ENCODE assay signal across 21 cellular contexts in genomic region chr2:154700142-154700541, GRCh38. TPM values are rescaled to one million over a fixed set of nuclear protein-coding genes. Genes with fewer than 3 reads are reported as not detected.
DNase-seq lines count a peak whose midpoint lies in the region; ATAC-seq and TF ChIP-seq lines count a peak whose summit lies in the region.
"Had no signal": no experiment of that assay in that cellular context is flagged by ENCODE, and none has a peak within 500 bp of the region (broad histone marks: within the 10 kb centered on the region; RNA-seq: fewer than 3 reads in every experiment).

No MANE protein-coding gene starts in this region.

- peaks cover 8% of the 10 kb centered on the region for H3K9me3 Mint-ChIP-seq in MCF 10A (ENCODE audit: unreplicated experiment)
- peaks cover 3% of the 10 kb centered on the region for H3K9me3 Mint-ChIP-seq in Calu3 (ENCODE audit: low read depth, unreplicated experiment)
- H3K9me3 Mint-ChIP-seq: activated naive CD4-positive, alpha-beta T cell treated with anti-CD3 and anti-CD28 coated beads, Interleukin-2, amount 50 U/mL, for 24 hours; CD4-positive, alpha-beta T cell; dendritic cell treated with granulocyte-macrophage colony-stimulating factor and Interleukin-4, amounts not matched to agents 40 ng/mL and 50 ng/mL, for 4 days had no signal

- H3K27me3 Mint-ChIP-seq in MCF 10A (ENCODE audit: insufficient read depth, unreplicated experiment) (peaks cover 80% of the 10 kb centered on the region), Calu3 (ENCODE audit: unreplicated experiment) (peaks cover 7% of the 10 kb centered on the region)

- POLR2A ChIA-PET in MCF 10A (lab: Yijun Ruan, JAX) = no interaction called here

- peak overlapping the region in 1 of 2 donors; percentile 97 for H3K27ac ChIP-seq in right atrium auricular region
- H3K27ac ChIP-seq in dorsolateral prefrontal cortex = peak overlapping the region in 3 of 59 donors; percentile 15 to 95 (median 92)
- H3K27ac ChIP-seq in GM23248 = no peak overlapping the region
- H3K27ac ChIP-seq: psoas muscle, upper lobe of left lung had no signal

- in situ Hi-C loops in GM23248 (cut with MboI) = no loop called here

- no peaks in the 10 kb centered on the region for H3K36me3 Mint-ChIP-seq in MCF 10A (ENCODE audit: insufficient read depth, unreplicated experiment)
- peaks cover 11% of the 10 kb centered on the region for H3K36me3 Mint-ChIP-seq in Calu3 (ENCODE audit: insufficient read depth, unreplicated experiment)
- H3K36me3 Mint-ChIP-seq: stimulated activated memory B cell treated with anti-CD40 and anti-IgM and Interleukin-4, amounts not matched to agents 10 μg/mL and 1 μg/mL and 100 μg/mL, for 72 hours had no signal

- H3K4me1 ChIP-seq in right atrium auricular region (peaks cover 0 to 14% of the 10 kb centered on the region in 2 donors), GM23248 (ENCODE audit: insufficient read depth) (no peaks in the 10 kb centered on the region)
- H3K4me1 ChIP-seq: psoas muscle had no signal

- H3K27me3 ChIP-seq in right atrium auricular region (peaks cover 0 to 5% of the 10 kb centered on the region in 2 donors), dorsolateral prefrontal cortex (peaks cover 0 to 14% (median 0%) of the 10 kb centered on the region in 45 donors), GM23248 (replicated peaks; ENCODE audit: insufficient read depth) (no peaks in the 10 kb centered on the region)

- DNase-seq in right atrium auricular region (ENCODE audit: low spot score) (no peak), Right ventricle myocardium inferior (ENCODE audit: missing footprints) (no peak), NCI-H446 treated with DMSO at 0.1 percent for 48 hours (lab: John Stamatoyannopoulos, UW) (peak; percentile 82), dorsolateral prefrontal cortex (no peak), MCF 10A (ENCODE audit: unreplicated experiment) (no peak), Calu3 (no peak), dedifferentiated amniotic fluid mesenchymal stem cell (ENCODE audit: extremely low spot score) (no peak), GM23248 (no peak)
- DNase-seq: activated CD4-positive, alpha-beta T cell treated with anti-CD3 and anti-CD28 coated beads, Interleukin-2, amount 50 U/mL, for 4 hours; activated T-cell treated with anti-CD3 and anti-CD28 coated beads, Interleukin-2, amount 50 U/mL, for 1 hour; CD4-positive, alpha-beta T cell; EL; natural killer cell; NCI-H187; NK-92 treated with Interleukin-12 subunit alpha and Interleukin-12 subunit beta, amount 100 ng/mL, for 24 hours; psoas muscle; upper lobe of left lung had no signal

- TF ChIP-seq CTCF in right atrium auricular region (IDR thresholded peaks at IDR 0.05) (peak in 1 of 2 donors; percentile 24), dorsolateral prefrontal cortex (IDR thresholded peaks at IDR 0.05 in 54 of 56, conservative IDR thresholded peaks at IDR 0.05 in 2 of 56; ENCODE audit: low read depth in 1 of 56, partially characterized antibody in 56 of 56) (peak in 15 of 56 donors; percentile 7 to 34 (median 16)), MCF 10A (IDR thresholded peaks at IDR 0.05; ENCODE audit: unreplicated experiment) (no peak), Calu3 (IDR thresholded peaks at IDR 0.05; ENCODE audit: unreplicated experiment) (no peak)

- H3K4me3 Mint-ChIP-seq in MCF 10A (ENCODE audit: unreplicated experiment) (no peak overlapping the region), Calu3 (ENCODE audit: low read depth, unreplicated experiment) (no peak overlapping the region)
- H3K4me3 Mint-ChIP-seq: activated naive CD4-positive, alpha-beta T cell treated with anti-CD3 and anti-CD28 coated beads, Interleukin-2, amount 50 U/mL, for 24 hours; CD4-positive, alpha-beta T cell; dendritic cell treated with granulocyte-macrophage colony-stimulating factor and Interleukin-4, amounts not matched to agents 40 ng/mL and 50 ng/mL, for 4 days; natural killer cell had no signal

- no peak overlapping the region for H3K27ac Mint-ChIP-seq in MCF 10A (ENCODE audit: low read depth, unreplicated experiment)
- H3K27ac Mint-ChIP-seq in Calu3 (ENCODE audit: unreplicated experiment) = no peak overlapping the region
- H3K27ac Mint-ChIP-seq: activated naive CD4-positive, alpha-beta T cell treated with anti-CD3 and anti-CD28 coated beads, Interleukin-2, amount 50 U/mL, for 24 hours; CD4-positive, alpha-beta T cell; dendritic cell treated with granulocyte-macrophage colony-stimulating factor and Interleukin-4, amounts not matched to agents 40 ng/mL and 50 ng/mL, for 4 days; memory B cell; natural killer cell; stimulated activated memory B cell treated with anti-CD40 and anti-IgM and Interleukin-4, amounts not matched to agents 10 μg/mL and 1 μg/mL and 100 μg/mL, for 72 hours had no signal

- intact Hi-C loops in Right ventricle myocardium inferior (cut with DNase I) = no loop called here
- intact Hi-C loops in dorsolateral prefrontal cortex (cut with DNase I) = no loop called here
- intact Hi-C loops in MCF 10A (cut with micrococcal nuclease) = no loop called here
- intact Hi-C loops in Calu3 (cut with micrococcal nuclease; ENCODE audit: unreplicated experiment) = no loop called here

- 9 to 11% methylated on average over 4 of the region's 4 CpGs for WGBS in GM23248 (ENCODE audit: low coverage in 1 of 2, low lambda C conversion rate in 2 of 2, missing lambda C conversion rate in 2 of 2), 2 experiments

- no peak overlapping the region for H2AFZ ChIP-seq in GM23248

- H4K20me1 ChIP-seq in GM23248 (ENCODE audit: insufficient read depth) = no peaks in the 10 kb centered on the region

- CTCF ChIA-PET in MCF 10A (lab: Yijun Ruan, JAX) = no interaction called here
- CTCF ChIA-PET in Calu3 (lab: Charles Lee) = no interaction called here

- H3K4me3 ChIP-seq in right atrium auricular region = peak overlapping the region; percentile 58 to 60
- peak overlapping the region; percentile 12 to 81 (median 66) for H3K4me3 ChIP-seq in dorsolateral prefrontal cortex
- H3K4me3 ChIP-seq in GM23248 = no peak overlapping the region

- H3K9me2 ChIP-seq in GM23248 (ENCODE audit: insufficient read depth) = no peaks in the 10 kb centered on the region

- no TSS peak for BruUV-seq in MCF 10A (replicated peaks; lab: Mats Ljungman, UMichigan)
- no TSS peak for BruUV-seq in Calu3 (replicated peaks; lab: Mats Ljungman, UMichigan)

- H3K4me1 Mint-ChIP-seq in MCF 10A (ENCODE audit: insufficient read depth, unreplicated experiment) (no peaks in the 10 kb centered on the region), Calu3 (ENCODE audit: low read depth, unreplicated experiment) (peaks cover 8% of the 10 kb centered on the region)

- no peaks in the 10 kb centered on the region for H3F3A ChIP-seq in GM23248 (ENCODE audit: insufficient read depth)

- no peaks in the 10 kb centered on the region for H3K9me3 ChIP-seq in right atrium auricular region
- no peaks in the 10 kb centered on the region for H3K9me3 ChIP-seq in GM23248 (ENCODE audit: low read depth)
- H3K9me3 ChIP-seq: psoas muscle, upper lobe of left lung had no signal

- H3K36me3 ChIP-seq in right atrium auricular region = no peaks in the 10 kb centered on the region
- no peaks in the 10 kb centered on the region for H3K36me3 ChIP-seq in GM23248 (ENCODE audit: low read depth)
- H3K36me3 ChIP-seq: upper lobe of left lung had no signal

- H3K79me2 ChIP-seq in GM23248 (ENCODE audit: insufficient read depth) = no peaks in the 10 kb centered on the region

- no peak overlapping the region for H3K4me2 ChIP-seq in GM23248 (ENCODE audit: unreplicated experiment)

- H3K9ac ChIP-seq in GM23248 = no peak overlapping the region

- ATAC-seq in Right ventricle myocardium inferior = no peak
- ATAC-seq: natural killer cell; psoas muscle; stimulated activated memory B cell treated with anti-CD40 and anti-IgM and Interleukin-4, amounts not matched to agents 10 μg/mL and 1 μg/mL and 100 μg/mL, for 72 hours had no signal

RNA-seq across cellular contexts. Expression of gene KCNJ3, which starts 1.6 kb away (rescaled TPM):
- total RNA-seq in right atrium auricular region (10 to 100 TPM; 46.5 to 73.3 TPM), Right ventricle myocardium inferior (2.6 TPM), dorsolateral prefrontal cortex (10 to 100 TPM; 15.7 to 78.4 (median 50.4) TPM), MCF 10A (2022) (not detected in 2 replicates), Calu3 (2022) (0.17 and 0.22 TPM in 2 replicates)
- total RNA-seq in GM23248 (2014; rRNA removed; shearing (Covaris generic)) = not detected in 2 replicates
- not detected in 2 replicates for polyA plus RNA-seq in GM23248 (2016; fragmentation: Nextera tagmentation; extraction: Ambion mirVana)
- total RNA-seq: CD4-positive, alpha-beta T cell; natural killer cell; upper lobe of left lung had no signal
